Comparison of ENCODE assay signal across 9 cellular contexts in the genomic region with DNA sequence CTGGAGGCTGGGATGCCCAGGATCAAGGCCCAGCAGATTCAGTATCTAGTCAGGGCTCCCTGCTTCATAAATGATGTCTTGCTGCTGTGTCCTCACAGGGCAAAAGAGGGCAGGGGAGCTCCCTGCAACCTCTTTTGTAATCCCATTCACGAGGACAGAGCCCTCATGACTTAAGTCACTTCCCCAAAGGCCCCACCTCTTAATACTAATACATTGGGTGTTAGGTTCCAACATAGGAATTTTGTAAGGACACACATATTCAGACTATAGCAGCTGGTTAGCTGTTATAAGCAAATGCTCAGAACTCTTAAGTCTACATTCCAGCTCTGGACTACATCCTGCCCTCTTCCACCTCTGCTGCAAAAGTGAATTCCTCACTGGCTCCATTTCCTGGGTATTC.
DNase-seq lines count a peak whose midpoint lies in the region; ATAC-seq lines count a peak whose summit lies in the region.
"Had no signal": no experiment of that assay in that cellular context is flagged by ENCODE, and none has a peak within 500 bp of the region (broad histone marks: within the 10 kb centered on the region; RNA-seq: fewer than 3 reads in every experiment).

No MANE protein-coding gene starts in this region.

- no peaks in the 10 kb centered on the region for H3K36me3 ChIP-seq in Karpas-422 (ENCODE audit: insufficient read depth, low read length)

- H3K9me3 ChIP-seq in Karpas-422 (ENCODE audit: low read length) = no peaks in the 10 kb centered on the region

- H3K4me2 ChIP-seq in Karpas-422 (ENCODE audit: low read depth, low read length, poor library complexity, severe bottlenecking) = no peak overlapping the region

- no peaks in the 10 kb centered on the region for H3K4me1 ChIP-seq in Karpas-422 (ENCODE audit: low read length)

- H3K4me3 Mint-ChIP-seq in dendritic cell treated with granulocyte-macrophage colony-stimulating factor and Interleukin-4, amounts not matched to agents 40 ng/mL and 50 ng/mL, for 4 days = no peak overlapping the region

- H3K27me3 ChIP-seq in Karpas-422 (ENCODE audit: low read length) = no peaks in the 10 kb centered on the region

- ATAC-seq in GM18867 (IDR thresholded peaks at IDR 0.05; ENCODE audit: unreplicated experiment) (peak; percentile 7), HG03280 (IDR thresholded peaks at IDR 0.05; ENCODE audit: unreplicated experiment) (peak; percentile 6), GM21619 (IDR thresholded peaks at IDR 0.05; ENCODE audit: unreplicated experiment) (no peak)

- peak; percentile 38 for DNase-seq in AG08396 (ENCODE audit: low spot score)
- no peak for DNase-seq in retina
- no peak for DNase-seq in Karpas-422
- DNase-seq in activated effector memory CD4-positive, alpha-beta T cell treated with anti-CD3 and anti-CD28 coated beads, Interleukin-2, amount 50 U/mL, for 16 hours = no peak
- DNase-seq: NCI-H446 treated with DMSO at 0.1 percent for 48 hours had no signal

- H3K4me3 ChIP-seq in Karpas-422 (ENCODE audit: low read length) = no peak overlapping the region

- H3K9me3 Mint-ChIP-seq in dendritic cell treated with granulocyte-macrophage colony-stimulating factor and Interleukin-4, amounts not matched to agents 40 ng/mL and 50 ng/mL, for 4 days = no peaks in the 10 kb centered on the region

- no peak overlapping the region for H2AFZ ChIP-seq in Karpas-422 (ENCODE audit: low read length)

- peaks cover 75% of the 10 kb centered on the region for H3K36me3 Mint-ChIP-seq in dendritic cell treated with granulocyte-macrophage colony-stimulating factor and Interleukin-4, amounts not matched to agents 40 ng/mL and 50 ng/mL, for 4 days (ENCODE audit: low read depth)

- peaks cover 62% of the 10 kb centered on the region for H3K4me1 Mint-ChIP-seq in dendritic cell treated with granulocyte-macrophage colony-stimulating factor and Interleukin-4, amounts not matched to agents 40 ng/mL and 50 ng/mL, for 4 days (ENCODE audit: low read depth)

- no peaks in the 10 kb centered on the region for H3K27me3 Mint-ChIP-seq in dendritic cell treated with granulocyte-macrophage colony-stimulating factor and Interleukin-4, amounts not matched to agents 40 ng/mL and 50 ng/mL, for 4 days

- no peaks in the 10 kb centered on the region for H3K79me2 ChIP-seq in Karpas-422 (ENCODE audit: low read length)

- H4K20me1 ChIP-seq in Karpas-422 (ENCODE audit: insufficient read depth, low read depth, low read length) = no peaks in the 10 kb centered on the region

- H3K27ac ChIP-seq in Karpas-422 (ENCODE audit: low read length) = no peak overlapping the region

- intact Hi-C loops in dendritic cell treated with granulocyte-macrophage colony-stimulating factor and Interleukin-4, amounts not matched to agents 40 ng/mL and 50 ng/mL, for 4 days (cut with micrococcal nuclease) = no loop called here

- no peaks in the 10 kb centered on the region for H3K9me2 ChIP-seq in Karpas-422 (replicated peaks; ENCODE audit: insufficient read depth, low read length)

- H3K9ac ChIP-seq in Karpas-422 (ENCODE audit: low read length) = no peak overlapping the region

- H3K27ac Mint-ChIP-seq in dendritic cell treated with granulocyte-macrophage colony-stimulating factor and Interleukin-4, amounts not matched to agents 40 ng/mL and 50 ng/mL, for 4 days = peak overlapping the region; percentile 74
